11 cellular contexts compared by ENCODE assay signal in the genomic region with DNA sequence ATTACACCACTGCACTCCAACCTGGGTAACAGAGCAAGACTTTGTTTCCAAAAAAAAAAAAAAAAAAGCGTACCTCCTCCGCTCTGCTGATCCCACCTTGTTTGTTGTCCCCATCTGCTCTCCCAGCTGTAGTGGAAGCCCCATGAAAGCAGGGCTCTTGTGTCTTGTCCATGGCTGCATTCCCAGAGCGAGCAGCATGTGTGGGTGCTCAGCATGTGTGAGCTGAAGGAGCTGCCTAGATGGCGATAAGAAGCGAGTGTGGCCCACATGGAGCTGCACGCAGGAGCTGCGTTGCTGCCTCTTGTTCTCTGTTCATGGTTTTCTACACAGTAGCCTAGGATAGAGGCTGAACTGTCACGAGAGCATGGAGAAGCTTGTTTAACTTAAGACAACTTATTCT.
"Had no signal": no experiment of that assay in that cellular context is flagged by ENCODE, and none has a peak within 500 bp of the region (broad histone marks: within the 10 kb centered on the region; RNA-seq: fewer than 3 reads in every experiment).

No MANE protein-coding gene starts in this region.

- ATAC-seq: left lung had no signal

- H3K9me3 ChIP-seq: left lung, tibial artery had no signal

- H3K4me3 Mint-ChIP-seq: activated B cell treated with CpG ODN at 0.5 μM for 24 hours; activated CD4-positive, alpha-beta T cell treated with anti-CD3 and anti-CD28 coated beads, Interleukin-2, amount 10 ng/mL, durations not matched to agents 7 days and 5 days had no signal

- H3K27ac ChIP-seq: coronary artery, left lung, parathyroid adenoma, skin epidermis, tibial artery had no signal

- H3K4me1 ChIP-seq: parathyroid adenoma, tibial artery had no signal

- H3K27ac Mint-ChIP-seq: activated B cell treated with CpG ODN at 0.5 μM for 24 hours had no signal

- H3K4me3 ChIP-seq: coronary artery, heart right ventricle, left lung, skin epidermis, tibial artery had no signal

- H3K27me3 Mint-ChIP-seq: activated B cell treated with CpG ODN at 0.5 μM for 24 hours; activated CD4-positive, alpha-beta T cell treated with anti-CD3 and anti-CD28 coated beads, Interleukin-2, amount 10 ng/mL, durations not matched to agents 7 days and 5 days had no signal

- H3K9me3 Mint-ChIP-seq: activated CD4-positive, alpha-beta T cell treated with anti-CD3 and anti-CD28 coated beads, Interleukin-2, amount 10 ng/mL, durations not matched to agents 7 days and 5 days had no signal

- H3K27me3 ChIP-seq: heart right ventricle, left lung, tibial artery had no signal

- H3K36me3 ChIP-seq: heart right ventricle, left lung, tibial artery had no signal

- DNase-seq: activated B cell treated with CpG ODN at 0.5 μM for 24 hours; activated CD4-positive, alpha-beta T cell treated with anti-CD3 and anti-CD28 coated beads, Interleukin-2, amount 10 ng/mL, durations not matched to agents 7 days and 5 days; activated gamma-delta T cell treated with Interleukin-2 at 50 U/mL for 16 hours; effector CD4-positive, alpha-beta T cell; heart right ventricle; islet precursor cell; left lung; tibial artery had no signal
